Comparison of ENCODE assay signal across 8 cellular contexts in genomic region chr22:45096256-45096907, GRCh38.
DNase-seq lines count a peak whose midpoint lies in the region; ATAC-seq and TF ChIP-seq lines count a peak whose summit lies in the region.

No MANE protein-coding gene starts in this region.

- H3F3A ChIP-seq in OCI-LY1 (ENCODE audit: insufficient read depth, low read length): no peaks in the 10 kb centered on the region

- H3K36me3 ChIP-seq in OCI-LY1 (ENCODE audit: insufficient read depth, low read length) (no peaks in the 10 kb centered on the region), osteoblast (ENCODE audit: insufficient read depth, low read length) (no peaks in the 10 kb centered on the region)

- H3K4me2 ChIP-seq in OCI-LY1 (ENCODE audit: low read length): no peak overlapping the region
- H3K4me2 ChIP-seq in osteoblast (ENCODE audit: insufficient read depth, low read length): no peak overlapping the region

- H2AFZ ChIP-seq in OCI-LY1 (ENCODE audit: low read length) (no peak overlapping the region), osteoblast (ENCODE audit: low read length) (no peak overlapping the region)

- H3K79me2 ChIP-seq in OCI-LY1 (ENCODE audit: insufficient read depth, low read length) (no peaks in the 10 kb centered on the region), osteoblast (ENCODE audit: insufficient read depth, low read length) (no peaks in the 10 kb centered on the region)

- H3K27ac ChIP-seq in OCI-LY1 (ENCODE audit: low read depth, low read length, poor library complexity, severe bottlenecking) (no peak overlapping the region), foreskin keratinocyte (no peak overlapping the region), osteoblast (ENCODE audit: low read depth, low read length) (no peak overlapping the region)

- ATAC-seq in foreskin keratinocyte (peak; percentile 37), GM21619 (IDR thresholded peaks at IDR 0.05; ENCODE audit: unreplicated experiment) (no peak), GM18858 (IDR thresholded peaks at IDR 0.05; ENCODE audit: unreplicated experiment) (no peak)

- H4K20me1 ChIP-seq in OCI-LY1 (ENCODE audit: insufficient read depth, low read length): no peaks in the 10 kb centered on the region
- no peaks in the 10 kb centered on the region for H4K20me1 ChIP-seq in osteoblast (ENCODE audit: insufficient read depth, low read length)

- H3K27me3 ChIP-seq in OCI-LY1 (ENCODE audit: insufficient read depth, low read length) (peaks cover 14% of the 10 kb centered on the region; the same call in 1 of the 2 replicates), foreskin keratinocyte (peaks cover 11% of the 10 kb centered on the region), osteoblast (ENCODE audit: insufficient read depth, low read length) (peaks cover 30% of the 10 kb centered on the region)

- H3K9me3 ChIP-seq in OCI-LY1 (ENCODE audit: low read length) (no peaks in the 10 kb centered on the region), osteoblast (ENCODE audit: low read depth, low read length) (no peaks in the 10 kb centered on the region)

- TF ChIP-seq CTCF in OCI-LY1 (IDR thresholded peaks at IDR 0.05; ENCODE audit: low read length): peak; percentile 88
- peak; percentile 90 for TF ChIP-seq CTCF in foreskin keratinocyte (conservative IDR thresholded peaks at IDR 0.05)
- TF ChIP-seq CTCF in osteoblast (IDR thresholded peaks at IDR 0.05; ENCODE audit: extremely low read depth, low read depth, low read length): peak; percentile 97

- H3K9ac ChIP-seq in OCI-LY1 (ENCODE audit: low read length): no peak overlapping the region

- no peaks in the 10 kb centered on the region for H3K4me1 ChIP-seq in OCI-LY1 (ENCODE audit: insufficient read depth, low read length, severe bottlenecking)
- no peaks in the 10 kb centered on the region for H3K4me1 ChIP-seq in foreskin keratinocyte
- H3K4me1 ChIP-seq in osteoblast (ENCODE audit: insufficient read depth, low read length): peaks cover 5% of the 10 kb centered on the region

- no peak overlapping the region for H3K4me3 ChIP-seq in OCI-LY1 (ENCODE audit: low read depth, low read length, poor library complexity, severe bottlenecking)
- H3K4me3 ChIP-seq in osteoblast (ENCODE audit: insufficient read depth, low read length): no peak overlapping the region

- peak; percentile 5 for DNase-seq in CMK (ENCODE audit: low read depth)
- peak; percentile 38 for DNase-seq in HK-2 (ENCODE audit: unreplicated experiment)
- peak; percentile 74 for DNase-seq in activated T-cell treated with anti-CD3 and anti-CD28 coated beads, Interleukin-2, amount 50 U/mL, for 48 hours
- peak in 1 of 2 donors; percentile 38 for DNase-seq in foreskin keratinocyte
- peak; percentile 92 for DNase-seq in osteoblast (ENCODE audit: insufficient read length, low spot score, missing footprints)

- no peaks in the 10 kb centered on the region for H3K9me2 ChIP-seq in OCI-LY1 (ENCODE audit: low read depth, low read length)
